1 cellular context compared by ENCODE assay signal in genomic region chr2:212939777-212940531, GRCh38.
TF ChIP-seq lines count a peak whose summit lies in the region.

No MANE protein-coding gene starts in this region.

TF ChIP-seq in HepG2, 621 proteins besides CTCF, POLR2A, EP300 and RAD21 (continued from another document):
- no peak for TF ChIP-seq TBL1XR1 (IDR thresholded peaks at IDR 0.05; ENCODE audit: borderline replicate concordance, low read length, partially characterized antibody)
